ENCODE assay signal across 13 cellular contexts in the genomic region with DNA sequence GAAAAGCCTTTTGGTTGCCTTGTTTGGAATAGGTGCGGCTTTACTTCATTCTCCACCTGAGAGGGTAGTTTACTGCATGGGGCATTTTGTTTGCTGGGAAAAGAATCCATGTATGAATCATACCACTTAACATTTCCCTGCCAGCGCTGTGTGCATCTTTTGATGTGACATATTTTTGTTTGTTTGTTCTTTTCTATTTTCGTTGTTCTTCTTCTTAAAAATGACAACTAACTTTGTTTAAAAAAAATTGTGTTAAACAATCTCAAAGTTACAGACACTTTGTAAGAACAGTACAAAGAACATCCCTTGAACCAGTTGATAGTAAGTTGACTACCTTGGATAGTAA.
A peak's percentile ranks its signal among the peaks of the same experiment; 100 is the strongest.
DNase-seq lines count a peak whose midpoint lies in the region; ATAC-seq, FAIRE-seq and TF ChIP-seq lines count a peak whose summit lies in the region.
"Had no signal": no experiment of that assay in that cellular context is flagged by ENCODE, and none has a peak within 500 bp of the region (broad histone marks: within the 10 kb centered on the region; RNA-seq: fewer than 3 reads in every experiment).

No MANE protein-coding gene starts in this region.

- no peak overlapping the region for H3K4me3 Mint-ChIP-seq in stimulated activated memory B cell treated with anti-CD40 and anti-IgM and Interleukin-4, amounts not matched to agents 10 μg/mL and 1 μg/mL and 100 μg/mL, for 72 hours
- H3K4me3 Mint-ChIP-seq: nephron progenitor cell had no signal

- BruUV-seq in GM12878 (replicated peaks; lab: Mats Ljungman, UMichigan) = no TSS peak

- in situ Hi-C loops in GM12878 (cut with MboI) = no loop called here

- H3K27ac Mint-ChIP-seq in stimulated activated memory B cell treated with anti-CD40 and anti-IgM and Interleukin-4, amounts not matched to agents 10 μg/mL and 1 μg/mL and 100 μg/mL, for 72 hours = no peak overlapping the region
- H3K27ac Mint-ChIP-seq: nephron progenitor cell had no signal

- no peaks in the 10 kb centered on the region; a peak in 1 of 4 replicates for H3K27me3 ChIP-seq in GM12878 (replicated peaks in 1 of 2; ENCODE audit: control insufficient read depth in 2 of 2, insufficient read depth in 2 of 2, low read length in 1 of 2)
- H3K27me3 ChIP-seq: tibial nerve had no signal

- H3K4me2 ChIP-seq in GM12878 (ENCODE audit: control insufficient read depth, insufficient read depth) = 0 out of 2 replicates have a peak overlapping the region, but pooled peaks have one; percentile 15
- H3K4me2 ChIP-seq: KMS-11 had no signal

- ATAC-seq in GM12878 (no peak), mucosa of descending colon (peak; percentile 56), esophagus mucosa (no peak), GM19324 (IDR thresholded peaks at IDR 0.05; ENCODE audit: low FRiP score, unreplicated experiment) (no peak)
- no peak for ATAC-seq in stimulated activated memory B cell treated with anti-CD40 and anti-IgM and Interleukin-4, amounts not matched to agents 10 μg/mL and 1 μg/mL and 100 μg/mL, for 72 hours
- ATAC-seq: HCT116 had no signal

- H3K9me3 Mint-ChIP-seq in stimulated activated memory B cell treated with anti-CD40 and anti-IgM and Interleukin-4, amounts not matched to agents 10 μg/mL and 1 μg/mL and 100 μg/mL, for 72 hours = peaks cover 11% of the 10 kb centered on the region

- H3K4me1 ChIP-seq in HEK293 (ENCODE audit: control insufficient read depth, insufficient read depth, low read length) = no peaks in the 10 kb centered on the region
- H3K4me1 ChIP-seq in GM12878 (ENCODE audit: control insufficient read depth, insufficient read depth, low read length) = peaks cover 5% of the 10 kb centered on the region; the same call in 1 of the 2 replicates
- no peaks in the 10 kb centered on the region for H3K4me1 ChIP-seq in mucosa of descending colon (ENCODE audit: low read depth)

- no peak for TF ChIP-seq EP300 in GM12878 (IDR thresholded peaks at IDR 0.05; ENCODE audit: borderline replicate concordance in 1 of 2, control insufficient read depth in 1 of 2, low read depth in 2 of 2, low read length in 2 of 2)

- CTCF ChIA-PET in HEK293 (lab: Yijun Ruan, JAX) (no interaction called here), GM12878 (lab: Yijun Ruan, JAX) (no interaction called here)

- intact Hi-C loops in GM12878 (cut with micrococcal nuclease; ENCODE audit: unreplicated experiment) = no loop called here
- intact Hi-C loops in mucosa of descending colon (cut with DNase I, micrococcal nuclease) = no loop called here

- WGBS in GM12878 (ENCODE audit: insufficient coverage, insufficient replicate concordance, low lambda C conversion rate, missing lambda C conversion rate) = 79% methylated on average over 3 of the region's 3 CpGs

- no peak overlapping the region for H2AFZ ChIP-seq in GM12878 (ENCODE audit: control insufficient read depth, low read depth, low read length)

- peaks cover 47% of the 10 kb centered on the region for H3K27me3 Mint-ChIP-seq in stimulated activated memory B cell treated with anti-CD40 and anti-IgM and Interleukin-4, amounts not matched to agents 10 μg/mL and 1 μg/mL and 100 μg/mL, for 72 hours

- POLR2A ChIA-PET in HEK293 (lab: Yijun Ruan, JAX) = interaction anchor here (1.4 kb wide), 1 partner anchor 113 kb away, joined by 3 read pairs; a partner anchor contains a TSS
- POLR2A ChIA-PET in GM12878 (lab: Charles Lee) = no interaction called here

- H3K79me2 ChIP-seq in GM12878 (ENCODE audit: control insufficient read depth, insufficient read depth, low read length) = no peaks in the 10 kb centered on the region

- TF ChIP-seq CTCF in HEK293 (tag by site-specific recombination; IDR thresholded peaks at IDR 0.05) (no peak), GM12878 (IDR thresholded peaks at IDR 0.05 in 2 of 3, conservative IDR thresholded peaks at IDR 0.05 in 1 of 3; ENCODE audit: control insufficient read depth in 2 of 3, extremely low read depth in 1 of 3, insufficient read depth in 1 of 3, low read depth in 3 of 3, low read length in 3 of 3) (no peak), mucosa of descending colon (IDR thresholded peaks at IDR 0.05) (no peak)

- TF ChIP-seq RAD21 in GM12878 (IDR thresholded peaks at IDR 0.05; ENCODE audit: insufficient read depth, low read depth, low read length) = no peak

- H3K36me3 Mint-ChIP-seq in stimulated activated memory B cell treated with anti-CD40 and anti-IgM and Interleukin-4, amounts not matched to agents 10 μg/mL and 1 μg/mL and 100 μg/mL, for 72 hours = no peaks in the 10 kb centered on the region

- peaks cover 10% of the 10 kb centered on the region for H3K4me1 Mint-ChIP-seq in stimulated activated memory B cell treated with anti-CD40 and anti-IgM and Interleukin-4, amounts not matched to agents 10 μg/mL and 1 μg/mL and 100 μg/mL, for 72 hours

- peak; percentile 43 for DNase-seq in DMS53 treated with DMSO at 0.1 percent for 48 hours (lab: John Stamatoyannopoulos, UW; ENCODE audit: unreplicated experiment)
- no peak for DNase-seq in GM12878 (ENCODE audit: low read depth, low spot score)
- no peak for DNase-seq in mucosa of descending colon
- DNase-seq: activated CD8-positive, alpha-beta memory T cell treated with anti-CD3 and anti-CD28 coated beads, Interleukin-2, amount 50 U/mL, for 4 hours; nephron progenitor cell; OCI-M1 had no signal

- TF ChIP-seq POLR2A in GM12878 (IDR thresholded peaks at IDR 0.05; ENCODE audit: low read depth, low read length) = no peak

- H3K4me3 ChIP-seq in HEK293 (ENCODE audit: low read depth, low read length) (no peak overlapping the region), GM12878 (no peak overlapping the region), mucosa of descending colon (no peak overlapping the region)

- H3K27ac ChIP-seq in HEK293 (ENCODE audit: extremely low read depth, low read depth, low read length) = no peak overlapping the region
- no peak overlapping the region for H3K27ac ChIP-seq in GM12878 (ENCODE audit: control insufficient read depth, insufficient read depth)
- H3K27ac ChIP-seq: KMS-11 had no signal

- FAIRE-seq in GM12878 (lab: Jason Lieb, UNC) = no peak

- H3K9me3 ChIP-seq in HEK293 (ENCODE audit: control insufficient read depth, insufficient read depth, low read depth, low read length) (no peaks in the 10 kb centered on the region; the same call in 1 of the 2 replicates), GM12878 (replicated peaks; ENCODE audit: control insufficient read depth, insufficient read depth, low read length) (peaks cover 7% of the 10 kb centered on the region), mucosa of descending colon (peaks cover 3% of the 10 kb centered on the region)

- no peaks in the 10 kb centered on the region for H3K36me3 ChIP-seq in HEK293 (ENCODE audit: control insufficient read depth in 2 of 2, insufficient read depth in 1 of 2, low read length in 2 of 2)
- H3K36me3 ChIP-seq in GM12878 (ENCODE audit: control insufficient read depth in 2 of 2, insufficient read depth in 2 of 2, low read length in 1 of 2) = no peaks in the 10 kb centered on the region
- H3K36me3 ChIP-seq in mucosa of descending colon (ENCODE audit: low read depth) = no peaks in the 10 kb centered on the region
- H3K36me3 ChIP-seq: tibial nerve had no signal

- RAD21 ChIA-PET in GM12878 (lab: Charles Lee; ENCODE audit: unreplicated experiment) = no interaction called here

- no peak overlapping the region for H3K9ac ChIP-seq in GM12878 (ENCODE audit: control insufficient read depth, insufficient read depth, low read length)
- H3K9ac ChIP-seq: KMS-11 had no signal

- H4K20me1 ChIP-seq in GM12878 (ENCODE audit: control insufficient read depth, insufficient read depth) = no peaks in the 10 kb centered on the region

- SMC1A ChIA-PET in GM12878 (lab: Charles Lee; ENCODE audit: uncharacterized antibody, unreplicated experiment) = no interaction called here

TF ChIP-seq in HEK293, 187 proteins besides CTCF, POLR2A, EP300 and RAD21:
- TF ChIP-seq REPIN1 (tag by site-specific recombination; IDR thresholded peaks at IDR 0.05; ENCODE audit: low read depth) (0 out of 2 replicates have a peak, but pooled peaks have one; percentile 4), ZNF221 (tag by site-specific recombination; IDR thresholded peaks at IDR 0.05; ENCODE audit: borderline replicate concordance) (no peak)
TF ChIP-seq in HEK293: peak in this region for 1.

TF ChIP-seq in GM12878, 131 proteins besides CTCF, POLR2A, EP300 and RAD21 (continues in another document):
- TF ChIP-seq SPI1 (IDR thresholded peaks at IDR 0.05; ENCODE audit: borderline replicate concordance, insufficient read depth, low read depth, low read length) (no peak), BMI1 (IDR thresholded peaks at IDR 0.05; ENCODE audit: borderline replicate concordance) (no peak), KDM1A (IDR thresholded peaks at IDR 0.05; ENCODE audit: borderline replicate concordance) (no peak)
- TF ChIP-seq, protein P1, sequence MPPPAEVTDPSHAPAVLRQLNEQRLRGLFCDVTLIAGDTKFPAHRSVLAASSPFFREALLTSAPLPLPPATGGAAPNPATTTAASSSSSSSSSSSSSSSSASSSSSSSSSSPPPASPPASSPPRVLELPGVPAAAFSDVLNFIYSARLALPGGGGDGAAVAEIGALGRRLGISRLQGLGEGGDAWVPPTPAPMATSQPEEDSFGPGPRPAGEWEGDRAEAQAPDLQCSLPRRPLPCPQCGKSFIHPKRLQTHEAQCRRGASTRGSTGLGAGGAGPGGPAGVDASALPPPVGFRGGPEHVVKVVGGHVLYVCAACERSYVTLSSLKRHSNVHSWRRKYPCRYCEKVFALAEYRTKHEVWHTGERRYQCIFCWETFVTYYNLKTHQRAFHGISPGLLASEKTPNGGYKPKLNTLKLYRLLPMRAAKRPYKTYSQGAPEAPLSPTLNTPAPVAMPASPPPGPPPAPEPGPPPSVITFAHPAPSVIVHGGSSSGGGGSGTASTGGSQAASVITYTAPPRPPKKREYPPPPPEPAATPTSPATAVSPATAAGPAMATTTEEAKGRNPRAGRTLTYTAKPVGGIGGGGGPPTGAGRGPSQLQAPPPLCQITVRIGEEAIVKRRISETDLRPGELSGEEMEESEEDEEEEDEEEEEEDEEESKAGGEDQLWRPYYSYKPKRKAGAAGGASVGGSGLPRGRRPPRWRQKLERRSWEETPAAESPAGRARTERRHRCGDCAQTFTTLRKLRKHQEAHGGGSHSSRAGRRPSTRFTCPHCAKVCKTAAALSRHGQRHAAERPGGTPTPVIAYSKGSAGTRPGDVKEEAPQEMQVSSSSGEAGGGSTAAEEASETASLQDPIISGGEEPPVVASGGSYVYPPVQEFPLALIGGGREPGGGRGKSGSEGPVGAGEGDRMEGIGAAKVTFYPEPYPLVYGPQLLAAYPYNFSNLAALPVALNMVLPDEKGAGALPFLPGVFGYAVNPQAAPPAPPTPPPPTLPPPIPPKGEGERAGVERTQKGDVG (CRISPR knock-in tag; IDR thresholded peaks at IDR 0.05) = no peak
- TF ChIP-seq, protein P2, sequence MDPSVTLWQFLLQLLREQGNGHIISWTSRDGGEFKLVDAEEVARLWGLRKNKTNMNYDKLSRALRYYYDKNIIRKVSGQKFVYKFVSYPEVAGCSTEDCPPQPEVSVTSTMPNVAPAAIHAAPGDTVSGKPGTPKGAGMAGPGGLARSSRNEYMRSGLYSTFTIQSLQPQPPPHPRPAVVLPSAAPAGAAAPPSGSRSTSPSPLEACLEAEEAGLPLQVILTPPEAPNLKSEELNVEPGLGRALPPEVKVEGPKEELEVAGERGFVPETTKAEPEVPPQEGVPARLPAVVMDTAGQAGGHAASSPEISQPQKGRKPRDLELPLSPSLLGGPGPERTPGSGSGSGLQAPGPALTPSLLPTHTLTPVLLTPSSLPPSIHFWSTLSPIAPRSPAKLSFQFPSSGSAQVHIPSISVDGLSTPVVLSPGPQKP (IDR thresholded peaks at IDR 0.05; ENCODE audit: low read depth, low read length) = no peak
